In the genomic region with DNA sequence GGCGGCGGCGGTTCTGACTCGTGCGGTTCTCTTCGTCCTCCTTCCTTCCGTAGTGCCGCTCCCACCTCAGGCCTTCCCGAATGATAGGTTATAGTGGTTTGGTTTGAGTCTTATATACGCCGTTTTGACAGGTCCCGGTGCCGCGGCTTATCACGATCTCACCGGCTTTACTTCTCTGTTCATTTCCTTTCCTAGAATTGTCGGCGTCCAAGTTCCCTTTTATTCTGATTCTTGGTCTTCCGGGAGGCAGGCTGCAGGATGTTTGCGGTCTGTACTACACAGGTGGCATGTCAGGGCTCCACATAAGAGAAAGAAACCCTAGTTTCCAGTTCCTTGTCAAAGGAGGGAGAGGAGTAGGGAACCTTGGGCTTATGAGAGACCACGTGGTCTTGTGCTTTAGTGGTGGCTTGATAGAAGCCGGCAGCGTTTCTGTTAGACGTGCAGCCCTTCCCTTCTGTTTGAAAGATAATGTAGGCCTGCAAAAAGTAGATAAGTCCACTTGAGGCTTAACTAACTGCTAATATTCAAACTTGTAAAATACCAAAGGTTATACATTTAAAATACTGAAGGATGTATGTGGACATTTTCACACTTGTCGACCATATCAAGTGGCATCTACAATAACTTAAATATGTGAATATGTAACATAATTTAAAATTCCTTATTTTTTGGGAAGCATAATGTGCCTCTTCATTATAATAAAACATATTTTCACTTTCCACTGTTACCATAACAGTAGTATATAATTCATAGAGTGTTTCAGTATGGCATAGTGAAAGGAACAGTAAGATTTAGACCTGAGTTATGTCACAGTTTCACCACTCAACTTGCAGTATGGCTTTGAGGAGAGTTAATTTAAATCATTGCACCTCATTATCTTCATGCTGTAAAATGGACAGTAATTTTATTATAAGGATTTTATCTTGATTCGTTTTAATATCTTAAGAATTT, we compare ENCODE assay signal across 8 cellular contexts. TPM values are rescaled to one million over a fixed set of nuclear protein-coding genes. Genes with fewer than 3 reads are reported as not detected.
DNase-seq lines count a peak whose midpoint lies in the region; ATAC-seq, FAIRE-seq and TF ChIP-seq lines count a peak whose summit lies in the region.

No MANE protein-coding gene starts in this region.

- H3K36me3 Mint-ChIP-seq in T-helper 17 cell (ENCODE audit: low read depth) (peaks cover 2% of the 10 kb centered on the region), brain (peaks cover 4% of the 10 kb centered on the region)

- no peak for FAIRE-seq in D721Med (lab: Jason Lieb, UNC)

- no peaks in the 10 kb centered on the region for H3K27me3 Mint-ChIP-seq in T-helper 17 cell
- H3K27me3 Mint-ChIP-seq in brain, result peaks cover 14% of the 10 kb centered on the region

- WGBS in smooth muscle cell (ENCODE audit: low lambda C conversion rate), result 4% methylated on average over 26 of the region's 26 CpGs

- H3K27me3 ChIP-seq in smooth muscle cell (ENCODE audit: low read depth), result no peaks in the 10 kb centered on the region

- H2AFZ ChIP-seq in smooth muscle cell (ENCODE audit: low read depth), result peak overlapping the region; percentile 97

- in situ Hi-C loops in G401 (cut with HindIII; ENCODE audit: low sequenced_read_pairs), result no loop called here

- H3K4me1 Mint-ChIP-seq in T-helper 17 cell (peaks cover 37% of the 10 kb centered on the region), brain (peaks cover 67% of the 10 kb centered on the region)

- peak overlapping the region; percentile 87 for H3K9ac ChIP-seq in smooth muscle cell (ENCODE audit: low read depth)

- H3K27ac Mint-ChIP-seq in T-helper 17 cell (peak overlapping the region; percentile 99), brain (peak overlapping the region; percentile 98 to 99 (median 99))

- DNase-seq in G401 (ENCODE audit: low spot score) (peak; percentile 45), T-helper 17 cell (peak; percentile 32 to 50 (median 34)), smooth muscle cell (lab: John Stamatoyannopoulos, UW; ENCODE audit: unreplicated experiment) (no peak), D721Med (ENCODE audit: insufficient read length, low spot score) (no peak)
- peak; percentile 96 for DNase-seq in Jurkat, Clone E6-1 (ENCODE audit: low read depth, low spot score)

- peak overlapping the region; percentile 91 for H3K27ac ChIP-seq in smooth muscle cell (ENCODE audit: low read depth)

- peak overlapping the region; percentile 92 for H3K4me2 ChIP-seq in smooth muscle cell

- H3K4me3 ChIP-seq in Jurkat, Clone E6-1 (ENCODE audit: low read length), result peak overlapping the region; percentile 87
- H3K4me3 ChIP-seq in iPS-18c (ENCODE audit: insufficient read depth, low read depth, low read length) (peak overlapping the region; percentile 92), smooth muscle cell (peak overlapping the region; percentile 96)

- H4K20me1 ChIP-seq in smooth muscle cell (ENCODE audit: low read depth), result peaks cover 52% of the 10 kb centered on the region

- H3K79me2 ChIP-seq in smooth muscle cell (ENCODE audit: low read depth), result peaks cover 58% of the 10 kb centered on the region

- H3K4me3 Mint-ChIP-seq in T-helper 17 cell, result peak overlapping the region; percentile 99
- H3K4me3 Mint-ChIP-seq in brain, result peak overlapping the region; percentile 98 to 100 (median 100)

- H3K4me1 ChIP-seq in smooth muscle cell (ENCODE audit: low read depth), result peaks cover 9% of the 10 kb centered on the region

- H3K9me3 ChIP-seq in T-helper 17 cell (ENCODE audit: control insufficient read depth, low read length, poor library complexity, severe bottlenecking), result no peaks in the 10 kb centered on the region
- H3K9me3 ChIP-seq in iPS-18c (ENCODE audit: control insufficient read depth, insufficient read depth, low read length), result no peaks in the 10 kb centered on the region
- no peaks in the 10 kb centered on the region for H3K9me3 ChIP-seq in smooth muscle cell (replicated peaks; ENCODE audit: low read depth)

- ATAC-seq in GM21737 (IDR thresholded peaks at IDR 0.05; ENCODE audit: unreplicated experiment) (peak; percentile 49), T-helper 17 cell (peak; percentile 31)

- TF ChIP-seq CTCF in brain (conservative IDR thresholded peaks at IDR 0.05) (no peak), smooth muscle cell (IDR thresholded peaks at IDR 0.05; ENCODE audit: borderline replicate concordance, insufficient read depth, poor library complexity, severe bottlenecking) (no peak), D721Med (IDR thresholded peaks at IDR 0.05; ENCODE audit: insufficient read depth, missing control alignments) (no peak)

- peaks cover 0 to 3% (median 0%) of the 10 kb centered on the region in 5 experiments for H3K9me3 Mint-ChIP-seq in brain

- H3F3A ChIP-seq in smooth muscle cell (ENCODE audit: low read depth), result no peaks in the 10 kb centered on the region

- H3K36me3 ChIP-seq in smooth muscle cell (ENCODE audit: low read depth), result no peaks in the 10 kb centered on the region

RNA-seq across cellular contexts. Expression of a gene that starts 0.8 kb away (rescaled TPM):
- 14.1 and 22.4 TPM in 2 replicates for total RNA-seq in G401 (2014; rRNA removed; shearing (Covaris generic))
- 38.0 TPM for polyA plus RNA-seq in Jurkat, Clone E6-1 (2012; ENCODE audit: insufficient read depth, insufficient read length)
- 100 to 1,000 TPM; 186 to 222 TPM for total RNA-seq in T-helper 17 cell
- polyA plus RNA-seq in brain (ENCODE audit: insufficient read depth, low read depth, low replicate concordance), result 5.6 TPM
- total RNA-seq in smooth muscle cell, result 43.6 and 53.5 TPM in 2 replicates
- polyA plus RNA-seq in smooth muscle cell, result 28.7 and 33.6 TPM in 2 replicates

Comparison
In these comparisons a context has a peak if more than half of its experiments do, and no peak if none do; other contexts are left out.
1. DNase-seq: peak in G401 (single experiment), Jurkat, Clone E6-1 (single experiment) and T-helper 17 cell (3 of 3); none in smooth muscle cell (single experiment) and D721Med (single experiment).
2. Peak in every context shown above with its lines, with median percentiles within 50 percentile points of each other: H3K4me3 ChIP-seq.